32 cellular contexts compared by ENCODE assay signal in the genomic region with DNA sequence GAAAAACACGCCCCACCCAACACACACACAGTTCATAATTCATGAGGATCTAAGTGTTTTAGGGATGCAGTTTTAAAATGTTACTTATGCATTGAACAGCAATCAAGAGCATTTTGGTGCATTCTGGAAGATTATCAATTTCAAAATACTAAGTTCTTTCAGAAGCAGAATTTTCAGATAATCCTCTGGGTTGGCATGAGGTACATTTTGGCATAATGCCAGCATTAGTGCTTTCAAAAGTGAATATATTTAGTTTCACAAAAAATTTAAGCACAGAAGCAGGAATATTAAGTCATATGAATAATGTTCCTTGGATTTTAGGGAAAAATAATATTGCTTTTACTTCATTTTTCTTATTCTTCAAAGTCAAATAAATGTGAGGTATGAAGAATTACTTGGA.
"Had no signal": no experiment of that assay in that cellular context is flagged by ENCODE, and none has a peak within 500 bp of the region (broad histone marks: within the 10 kb centered on the region; RNA-seq: fewer than 3 reads in every experiment).

No MANE protein-coding gene starts in this region.

- H3K27ac Mint-ChIP-seq: activated B cell treated with CpG ODN at 0.5 μM for 24 hours; activated CD8-positive, alpha-beta T cell treated with anti-CD3 and anti-CD28 coated beads for 36 hours; activated naive CD8-positive, alpha-beta T cell; activated T-helper 17 cell treated with anti-CD3 and anti-CD28 coated beads, Interleukin-2, amount 50 U/mL, for 72 hours; effector memory CD8-positive, alpha-beta T cell; T-helper 17 cell; T-helper 2 cell treated with Interferon-gamma antibody and Interleukin-4, amounts not matched to agents 5 μg/mL and 100 μg/mL, for 36 hours had no signal

- H3K4me3 ChIP-seq: adrenal gland, body of pancreas, esophagus muscularis mucosa, gastroesophageal sphincter, heart right ventricle had no signal

- H3K27me3 Mint-ChIP-seq: activated B cell treated with CpG ODN at 0.5 μM for 24 hours; activated CD8-positive, alpha-beta T cell treated with anti-CD3 and anti-CD28 coated beads for 36 hours; activated naive CD8-positive, alpha-beta T cell; activated T-helper 17 cell treated with anti-CD3 and anti-CD28 coated beads, Interleukin-2, amount 50 U/mL, for 72 hours; effector memory CD8-positive, alpha-beta T cell; T-helper 17 cell had no signal

- H3K9me3 ChIP-seq: adrenal gland, body of pancreas, esophagus muscularis mucosa, gastroesophageal sphincter had no signal

- H3K4me3 Mint-ChIP-seq: activated B cell treated with CpG ODN at 0.5 μM for 24 hours; activated CD8-positive, alpha-beta T cell treated with anti-CD3 and anti-CD28 coated beads for 36 hours; activated naive CD8-positive, alpha-beta T cell; activated T-cell treated with anti-CD3 and anti-CD28 coated beads, Interleukin-2, amount 50 U/mL, for 4 hours; activated T-helper 17 cell treated with anti-CD3 and anti-CD28 coated beads, Interleukin-2, amount 50 U/mL, for 72 hours; effector memory CD8-positive, alpha-beta T cell; T-helper 17 cell; T-helper 2 cell treated with Interferon-gamma antibody and Interleukin-4, amounts not matched to agents 5 μg/mL and 100 μg/mL, for 36 hours had no signal

- H3K36me3 ChIP-seq: adrenal gland, esophagus muscularis mucosa, gastroesophageal sphincter, heart right ventricle, WERI-Rb-1 had no signal

- H3K27ac ChIP-seq: adrenal gland, body of pancreas, esophagus muscularis mucosa, foreskin keratinocyte, gastroesophageal sphincter, heart right ventricle, WERI-Rb-1 had no signal

- DNase-seq: activated B cell treated with CpG ODN at 0.5 μM for 24 hours; activated CD4-positive, alpha-beta T cell treated with anti-CD3 and anti-CD28 coated beads for 48 hours; activated CD4-positive, alpha-beta T cell treated with anti-CD3 and anti-CD28 coated beads, Interleukin-2, amount 50 U/mL, for 1 hour; activated CD4-positive, alpha-beta T cell treated with anti-CD3 and anti-CD28 coated beads, Interleukin-2, amount 50 U/mL, for 48 hours; activated CD8-positive, alpha-beta memory T cell treated with anti-CD3 and anti-CD28 coated beads for 24 hours; activated CD8-positive, alpha-beta T cell treated with anti-CD3 and anti-CD28 coated beads for 36 hours; activated effector memory CD4-positive, alpha-beta T cell treated with Interleukin-2 at 50 U/mL for 16 hours; activated gamma-delta T cell treated with Interleukin-2 at 50 U/mL for 16 hours; activated naive CD4-positive, alpha-beta T cell treated with anti-CD3 and anti-CD28 coated beads, Interleukin-2, amount 50 U/mL, for 16 hours; activated naive CD4-positive, alpha-beta T cell treated with Interleukin-2 at 50 U/mL for 16 hours; activated T-cell treated with anti-CD3 and anti-CD28 coated beads, Interleukin-2, amount 50 U/mL, for 4 hours; adrenal gland; amygdala; aorta; body of pancreas; caudate nucleus; cortex of kidney; dermis blood vessel endothelial cell; effector CD4-positive, alpha-beta T cell; effector memory CD8-positive, alpha-beta T cell; erythroblast; foreskin keratinocyte; heart right ventricle; T-helper 17 cell; T1000; WERI-Rb-1 had no signal

- H3K4me1 Mint-ChIP-seq: activated B cell treated with CpG ODN at 0.5 μM for 24 hours; activated T-helper 17 cell treated with anti-CD3 and anti-CD28 coated beads, Interleukin-2, amount 50 U/mL, for 72 hours; T-helper 17 cell had no signal

- H3K36me3 Mint-ChIP-seq: activated naive CD8-positive, alpha-beta T cell had no signal

- H3K4me1 ChIP-seq: adrenal gland, body of pancreas, esophagus muscularis mucosa, foreskin keratinocyte, gastroesophageal sphincter, heart right ventricle had no signal

- H3K27me3 ChIP-seq: adrenal gland, body of pancreas, esophagus muscularis mucosa, foreskin keratinocyte, gastroesophageal sphincter, heart right ventricle had no signal

- ATAC-seq: activated CD4-positive, CD25-positive, alpha-beta regulatory T cell treated with anti-CD3 and anti-CD28 coated beads, Interleukin-2, amount 50 U/mL, for 24 hours; activated CD8-positive, alpha-beta T cell treated with anti-CD3 and anti-CD28 coated beads for 36 hours; activated T-cell treated with anti-CD3 and anti-CD28 coated beads, Interleukin-2, amount 50 U/mL, for 4 hours; activated T-helper 17 cell treated with anti-CD3 and anti-CD28 coated beads, Interleukin-2, amount 50 U/mL, for 72 hours; body of pancreas; effector memory CD8-positive, alpha-beta T cell; foreskin keratinocyte; gastroesophageal sphincter; heart right ventricle; T-helper 17 cell had no signal
